In genomic region chr9:122912964-122913673, GRCh38 we compare ENCODE assay signal across 8 cellular contexts. TPM values are rescaled to one million over a fixed set of nuclear protein-coding genes. Genes with fewer than 3 reads are reported as not detected.
DNase-seq lines count a peak whose midpoint lies in the region; ATAC-seq, FAIRE-seq and TF ChIP-seq lines count a peak whose summit lies in the region.

Gene ZBTB6, minus strand, starts transcription at chr9:122913323. Its CDS starts 1,251 bp downstream, at chr9:122912072.

- peak within 1 kb of the TSS; percentile 68 for H3K4me2 ChIP-seq in DOHH2 (ENCODE audit: low read length)
- H3K4me2 ChIP-seq in KMS-11, result peak within 1 kb of the TSS; percentile 61

- H3K27ac ChIP-seq in DOHH2 (ENCODE audit: low read depth, low read length) (peak within 1 kb of the TSS; percentile 83), KMS-11 (peak within 1 kb of the TSS; percentile 79), stomach smooth muscle (ENCODE audit: low read length) (peak within 1 kb of the TSS; percentile 69)

- peak within 1 kb of the TSS; percentile 94 for H3K27ac Mint-ChIP-seq in activated T-helper 1 cell treated with anti-CD3 and anti-CD28 coated beads, Interleukin-12 subunit alpha, Interleukin-12 subunit beta, Interleukin-2, Interleukin-4 antibody, amounts not matched to agents 30 ng/mL and 10 ng/mL and 1 ng/mL, durations not matched to agents 14 hours and 24 hours and 36 hours
- H3K27ac Mint-ChIP-seq in natural killer cell treated with Interleukin-12 subunit alpha and Interleukin-12 subunit beta and Interleukin-15 and Interleukin-18, amount 100 ng/mL, for 72 hours, result peak within 1 kb of the TSS; percentile 95 to 97

- H3F3A ChIP-seq in DOHH2 (ENCODE audit: control insufficient read depth, insufficient read depth), result peaks cover 54% of the 10 kb centered on the region

- no peaks in the 10 kb centered on the region for H3K27me3 ChIP-seq in DOHH2 (ENCODE audit: control insufficient read depth, low read length)
- H3K27me3 ChIP-seq in KMS-11 (ENCODE audit: insufficient read depth, low read depth), result no peaks in the 10 kb centered on the region
- no peaks in the 10 kb centered on the region for H3K27me3 ChIP-seq in stomach smooth muscle (ENCODE audit: control insufficient read depth in 1 of 2, insufficient read depth in 2 of 2, low read length in 2 of 2)

- H3K4me1 Mint-ChIP-seq in activated T-helper 1 cell treated with anti-CD3 and anti-CD28 coated beads, Interleukin-12 subunit alpha, Interleukin-12 subunit beta, Interleukin-2, Interleukin-4 antibody, amounts not matched to agents 30 ng/mL and 10 ng/mL and 1 ng/mL, durations not matched to agents 14 hours and 24 hours and 36 hours (ENCODE audit: low read depth), result peaks cover 34% of the 10 kb centered on the region
- peaks cover 22 to 25% of the 10 kb centered on the region in 2 donors for H3K4me1 Mint-ChIP-seq in natural killer cell treated with Interleukin-12 subunit alpha and Interleukin-12 subunit beta and Interleukin-15 and Interleukin-18, amount 100 ng/mL, for 72 hours (ENCODE audit: low read depth in 2 of 2)

- peak; percentile 99 for ATAC-seq in GM21786 (IDR thresholded peaks at IDR 0.05; ENCODE audit: unreplicated experiment)
- peak; percentile 93 to 97 for ATAC-seq in natural killer cell treated with Interleukin-12 subunit alpha and Interleukin-12 subunit beta and Interleukin-15 and Interleukin-18, amount 100 ng/mL, for 72 hours

- H4K20me1 ChIP-seq in DOHH2 (ENCODE audit: control insufficient read depth, insufficient read depth, low read depth, low read length) (no peaks in the 10 kb centered on the region), KMS-11 (ENCODE audit: insufficient read depth) (no peaks in the 10 kb centered on the region)

- H3K36me3 Mint-ChIP-seq in activated T-helper 1 cell treated with anti-CD3 and anti-CD28 coated beads, Interleukin-12 subunit alpha, Interleukin-12 subunit beta, Interleukin-2, Interleukin-4 antibody, amounts not matched to agents 30 ng/mL and 10 ng/mL and 1 ng/mL, durations not matched to agents 14 hours and 24 hours and 36 hours (ENCODE audit: low read depth), result peaks cover 29% of the 10 kb centered on the region
- H3K36me3 Mint-ChIP-seq in natural killer cell treated with Interleukin-12 subunit alpha and Interleukin-12 subunit beta and Interleukin-15 and Interleukin-18, amount 100 ng/mL, for 72 hours, result peaks cover 23% of the 10 kb centered on the region

- no peak for TF ChIP-seq CTCF in DOHH2 (IDR thresholded peaks at IDR 0.05; ENCODE audit: low read depth, low read length, poor library complexity, severe bottlenecking)
- TF ChIP-seq CTCF in KMS-11 (conservative IDR thresholded peaks at IDR 0.05; ENCODE audit: low read depth, low read length), result no peak

- H3K9me2 ChIP-seq in DOHH2 (replicated peaks; ENCODE audit: control insufficient read depth, low read length), result no peaks in the 10 kb centered on the region

- intact Hi-C loops in activated T-helper 1 cell treated with anti-CD3 and anti-CD28 coated beads, Interleukin-12 subunit alpha, Interleukin-12 subunit beta, Interleukin-2, Interleukin-4 antibody, amounts not matched to agents 30 ng/mL and 10 ng/mL and 1 ng/mL, durations not matched to agents 14 hours and 24 hours and 36 hours (cut with micrococcal nuclease), result loop anchor here (1.0 kb wide), 4 partner anchors 8 to 78 kb away; partner anchors contain the start of genes RC3H2 and ZBTB26

- peaks cover 18% of the 10 kb centered on the region for H3K4me1 ChIP-seq in DOHH2 (ENCODE audit: control insufficient read depth, low read length)
- H3K4me1 ChIP-seq in KMS-11 (ENCODE audit: low read depth, poor library complexity, severe bottlenecking), result peaks cover 12% of the 10 kb centered on the region
- peaks cover 4% of the 10 kb centered on the region for H3K4me1 ChIP-seq in stomach smooth muscle (ENCODE audit: control insufficient read depth, insufficient read depth, low read length)

- H3K9ac ChIP-seq in KMS-11 (peak within 1 kb of the TSS; percentile 56; the same call in 1 of the 2 replicates), stomach smooth muscle (ENCODE audit: low read length in 2 of 2) (peak within 1 kb of the TSS; percentile 91 to 96)

- peak within 1 kb of the TSS; percentile 98 for H3K4me3 Mint-ChIP-seq in activated T-helper 1 cell treated with anti-CD3 and anti-CD28 coated beads, Interleukin-12 subunit alpha, Interleukin-12 subunit beta, Interleukin-2, Interleukin-4 antibody, amounts not matched to agents 30 ng/mL and 10 ng/mL and 1 ng/mL, durations not matched to agents 14 hours and 24 hours and 36 hours
- H3K4me3 Mint-ChIP-seq in natural killer cell treated with Interleukin-12 subunit alpha and Interleukin-12 subunit beta and Interleukin-15 and Interleukin-18, amount 100 ng/mL, for 72 hours, result peak within 1 kb of the TSS; percentile 98

- no peaks in the 10 kb centered on the region for H3K9me3 Mint-ChIP-seq in activated T-helper 1 cell treated with anti-CD3 and anti-CD28 coated beads, Interleukin-12 subunit alpha, Interleukin-12 subunit beta, Interleukin-2, Interleukin-4 antibody, amounts not matched to agents 30 ng/mL and 10 ng/mL and 1 ng/mL, durations not matched to agents 14 hours and 24 hours and 36 hours
- H3K9me3 Mint-ChIP-seq in natural killer cell treated with Interleukin-12 subunit alpha and Interleukin-12 subunit beta and Interleukin-15 and Interleukin-18, amount 100 ng/mL, for 72 hours, result no peaks in the 10 kb centered on the region

- H3K4me3 ChIP-seq in DOHH2 (ENCODE audit: low read length) (peak within 1 kb of the TSS; percentile 88), KMS-11 (IDR thresholded peaks at IDR 0.05; ENCODE audit: insufficient read depth, low read depth, low read length) (no peak within 1 kb of the TSS), stomach smooth muscle (ENCODE audit: low read length in 2 of 2) (peak within 1 kb of the TSS; percentile 94 to 100)

- no peaks in the 10 kb centered on the region for H3K9me3 ChIP-seq in DOHH2 (ENCODE audit: control insufficient read depth, insufficient read depth, low read length)
- no peaks in the 10 kb centered on the region for H3K9me3 ChIP-seq in stomach smooth muscle (ENCODE audit: control insufficient read depth in 2 of 2, low read length in 2 of 2)

- peaks cover 34% of the 10 kb centered on the region for H3K36me3 ChIP-seq in DOHH2 (ENCODE audit: control insufficient read depth, low read length)
- no peaks in the 10 kb centered on the region for H3K36me3 ChIP-seq in KMS-11 (ENCODE audit: insufficient read depth)
- peaks cover 10 to 12% of the 10 kb centered on the region in 2 donors for H3K36me3 ChIP-seq in stomach smooth muscle (ENCODE audit: control insufficient read depth in 2 of 2, insufficient read depth in 2 of 2, low read length in 2 of 2)

- peak; percentile 77 for DNase-seq in RCC 7860 (ENCODE audit: low spot score)
- DNase-seq in activated T-helper 1 cell treated with anti-CD3 and anti-CD28 coated beads, Interleukin-12 subunit alpha, Interleukin-12 subunit beta, Interleukin-2, Interleukin-4 antibody, amounts not matched to agents 30 ng/mL and 10 ng/mL and 1 ng/mL, durations not matched to agents 14 hours and 24 hours and 36 hours (ENCODE audit: low spot score), result peak; percentile 61
- peak; percentile 85 for DNase-seq in fibroblast of peridontal ligament (ENCODE audit: extremely low read depth)
- peak; percentile 84 for DNase-seq in natural killer cell treated with Interleukin-12 subunit alpha and Interleukin-12 subunit beta and Interleukin-15 and Interleukin-18, amount 100 ng/mL, for 72 hours (ENCODE audit: low spot score)

- no peaks in the 10 kb centered on the region for H3K27me3 Mint-ChIP-seq in activated T-helper 1 cell treated with anti-CD3 and anti-CD28 coated beads, Interleukin-12 subunit alpha, Interleukin-12 subunit beta, Interleukin-2, Interleukin-4 antibody, amounts not matched to agents 30 ng/mL and 10 ng/mL and 1 ng/mL, durations not matched to agents 14 hours and 24 hours and 36 hours (ENCODE audit: insufficient read depth)
- H3K27me3 Mint-ChIP-seq in natural killer cell treated with Interleukin-12 subunit alpha and Interleukin-12 subunit beta and Interleukin-15 and Interleukin-18, amount 100 ng/mL, for 72 hours, result no peaks in the 10 kb centered on the region

- peaks cover 43% of the 10 kb centered on the region for H3K79me2 ChIP-seq in DOHH2 (ENCODE audit: control insufficient read depth, low read length)
- H3K79me2 ChIP-seq in KMS-11 (ENCODE audit: insufficient read depth, low read depth), result peaks cover 4% of the 10 kb centered on the region; the same call in 1 of the 2 replicates

- peak within 1 kb of the TSS; percentile 77 for H2AFZ ChIP-seq in KMS-11 (ENCODE audit: low read depth)

- FAIRE-seq in RCC 7860 (lab: Jason Lieb, UNC), result peak; percentile 70

RNA-seq across cellular contexts. Expression of gene ZBTB6, which starts in this region (rescaled TPM):
- 12.1 and 12.6 TPM in 2 replicates for total RNA-seq in activated T-helper 1 cell treated with anti-CD3 and anti-CD28 coated beads, Interleukin-12 subunit alpha, Interleukin-12 subunit beta, Interleukin-2, Interleukin-4 antibody, amounts not matched to agents 30 ng/mL and 10 ng/mL and 1 ng/mL, durations not matched to agents 14 hours and 24 hours and 36 hours
- total RNA-seq in natural killer cell treated with Interleukin-12 subunit alpha and Interleukin-12 subunit beta and Interleukin-15 and Interleukin-18, amount 100 ng/mL, for 72 hours, result 10 to 100 TPM in 1 of 2 donors, 1 to 10 TPM in 1; 7.0 to 13.3 TPM
